Comparison of ENCODE assay signal across 15 cellular contexts in genomic region chrX:52568146-52568545, GRCh38. TPM values are rescaled to one million over a fixed set of nuclear protein-coding genes. Genes with fewer than 3 reads are reported as not detected.
"Had no signal": no experiment of that assay in that cellular context is flagged by ENCODE, and none has a peak within 500 bp of the region (broad histone marks: within the 10 kb centered on the region; RNA-seq: fewer than 3 reads in every experiment).

No MANE protein-coding gene starts in this region.

RNA-seq across cellular contexts. Expression of gene XAGE1B, which starts 51.3 kb away (rescaled TPM):
- total RNA-seq: naive thymus-derived CD8-positive, alpha-beta T cell; natural killer cell treated with Interleukin-12 subunit alpha and Interleukin-12 subunit beta and Interleukin-15 and Interleukin-18, amount 100 ng/mL, for 72 hours; neural crest cell; omental fat pad; osteocyte; posterior vena cava; pulmonary artery endothelial cell; sciatic nerve; stomach; subcutaneous adipose tissue; temporal lobe; transverse colon; ureter; vagina had no signal
- polyA plus RNA-seq: naive thymus-derived CD8-positive, alpha-beta T cell; pancreas; stomach had no signal
